ENCODE assay signal across 26 cellular contexts in the genomic region with DNA sequence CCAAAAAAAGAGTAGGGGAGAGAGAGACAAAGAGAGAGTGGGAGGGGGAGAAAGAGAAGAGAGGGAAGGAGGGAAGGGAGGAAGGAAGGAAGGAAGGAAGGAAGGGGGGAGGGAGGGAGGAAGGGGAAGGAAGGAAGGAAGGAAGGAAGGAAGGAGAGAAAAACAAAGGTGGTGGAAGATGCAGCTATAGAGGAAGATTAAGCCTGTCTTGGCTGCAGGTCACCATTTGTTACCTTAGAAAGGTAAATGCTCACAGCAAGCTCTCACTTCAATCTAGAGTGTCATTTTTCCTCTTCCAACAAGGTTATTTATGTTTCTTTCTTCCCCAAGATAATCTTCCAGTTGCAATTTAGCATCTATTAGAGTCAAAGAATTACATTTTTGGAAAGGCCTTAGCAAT.
"Had no signal": no experiment of that assay in that cellular context is flagged by ENCODE, and none has a peak within 500 bp of the region (broad histone marks: within the 10 kb centered on the region; RNA-seq: fewer than 3 reads in every experiment).

No MANE protein-coding gene starts in this region.

- ATAC-seq: stimulated activated effector memory CD8-positive, alpha-beta T cell treated with anti-CD3 and anti-CD28 coated beads, Interleukin-12 subunit alpha, Interleukin-12 subunit beta, amount 100 ng/mL, for 72 hours; stimulated activated naive B cell treated with anti-CD40 and anti-IgM and Interleukin-4, amounts not matched to agents 10 μg/mL and 1 μg/mL and 100 μg/mL, for 72 hours; stimulated activated naive CD8-positive, alpha-beta T cell treated with anti-CD3 and anti-CD28 coated beads, Interleukin-15, amount 100 ng/mL, for 72 hours; stimulated activated naive CD8-positive, alpha-beta T cell treated with anti-CD3 and anti-CD28 coated beads, Interleukin-15, Interleukin-2, amounts not matched to agents 100 U/mL and 50 U/mL, for 24 hours; upper lobe of right lung had no signal

- FAIRE-seq: urothelium cell line had no signal

- H3K9me3 ChIP-seq: stomach, suprapubic skin, testis, thoracic aorta, thyroid gland, tibial artery, tibial nerve, transverse colon, upper lobe of left lung, upper lobe of right lung, uterus, vagina had no signal

- H3K27me3 ChIP-seq: stomach, suprapubic skin, testis, thyroid gland, tibial artery, tibial nerve, upper lobe of left lung, upper lobe of right lung, uterus, vagina had no signal

- H3K4me3 ChIP-seq: stomach, suprapubic skin, testis, thoracic aorta, thyroid gland, tibial artery, tibial nerve, transverse colon, upper lobe of left lung, upper lobe of right lung, uterus, vagina had no signal

- H3K4me1 ChIP-seq: stomach, suprapubic skin, testis, thyroid gland, tibial nerve, transverse colon, upper lobe of left lung, upper lobe of right lung, uterus, vagina had no signal

- DNase-seq: stimulated activated CD4-positive, alpha-beta T cell treated with anti-CD3 and anti-CD28 coated beads, Interleukin-2, amount 100 ng/mL, for 48 hours; stimulated activated CD4-positive, alpha-beta T cell treated with anti-CD3 and anti-CD28 coated beads, Interleukin-4, amount 100 ng/mL, for 1 hour; stimulated activated CD4-positive, alpha-beta T cell treated with anti-CD3 and anti-CD28 coated beads, Interleukin-4, amount 100 ng/mL, for 24 hours; stimulated activated CD4-positive, alpha-beta T cell treated with anti-CD3 and anti-CD28 coated beads, Interleukin-4, amount 100 ng/mL, for 4 hours; stimulated activated CD8-positive, alpha-beta memory T cell treated with anti-CD3 and anti-CD28 coated beads, Interleukin-4, amount 100 ng/mL, for 48 hours; stimulated activated naive B cell treated with anti-CD40 and anti-IgM and Interleukin-4, amounts not matched to agents 10 μg/mL and 1 μg/mL and 100 μg/mL, for 72 hours; stimulated activated naive CD4-positive, alpha-beta T cell; stimulated activated naive CD4-positive, alpha-beta T cell treated with Interleukin-2 at 50 U/mL for 16 hours; stimulated activated naive CD8-positive, alpha-beta T cell treated with anti-CD3 and anti-CD28 coated beads, Interleukin-15, amount 100 ng/mL, for 72 hours; stimulated activated naive CD8-positive, alpha-beta T cell treated with anti-CD3 and anti-CD28 coated beads, Interleukin-15, Interleukin-2, amounts not matched to agents 100 U/mL and 50 U/mL, for 24 hours; stomach; substantia nigra; testis; thyroid gland; tibial artery; transverse colon; trophoblast cell; upper lobe of left lung; upper lobe of right lung; uterus had no signal

- H3K27ac ChIP-seq: stomach, suprapubic skin, testis, thoracic aorta, thyroid gland, tibial artery, tibial nerve, transverse colon, upper lobe of left lung, upper lobe of right lung, uterus, vagina had no signal

- H3K36me3 ChIP-seq: stomach, suprapubic skin, thoracic aorta, thyroid gland, tibial artery, tibial nerve, transverse colon, upper lobe of left lung, upper lobe of right lung, uterus, vagina had no signal
